1 cellular context compared by ENCODE assay signal in the genomic region with DNA sequence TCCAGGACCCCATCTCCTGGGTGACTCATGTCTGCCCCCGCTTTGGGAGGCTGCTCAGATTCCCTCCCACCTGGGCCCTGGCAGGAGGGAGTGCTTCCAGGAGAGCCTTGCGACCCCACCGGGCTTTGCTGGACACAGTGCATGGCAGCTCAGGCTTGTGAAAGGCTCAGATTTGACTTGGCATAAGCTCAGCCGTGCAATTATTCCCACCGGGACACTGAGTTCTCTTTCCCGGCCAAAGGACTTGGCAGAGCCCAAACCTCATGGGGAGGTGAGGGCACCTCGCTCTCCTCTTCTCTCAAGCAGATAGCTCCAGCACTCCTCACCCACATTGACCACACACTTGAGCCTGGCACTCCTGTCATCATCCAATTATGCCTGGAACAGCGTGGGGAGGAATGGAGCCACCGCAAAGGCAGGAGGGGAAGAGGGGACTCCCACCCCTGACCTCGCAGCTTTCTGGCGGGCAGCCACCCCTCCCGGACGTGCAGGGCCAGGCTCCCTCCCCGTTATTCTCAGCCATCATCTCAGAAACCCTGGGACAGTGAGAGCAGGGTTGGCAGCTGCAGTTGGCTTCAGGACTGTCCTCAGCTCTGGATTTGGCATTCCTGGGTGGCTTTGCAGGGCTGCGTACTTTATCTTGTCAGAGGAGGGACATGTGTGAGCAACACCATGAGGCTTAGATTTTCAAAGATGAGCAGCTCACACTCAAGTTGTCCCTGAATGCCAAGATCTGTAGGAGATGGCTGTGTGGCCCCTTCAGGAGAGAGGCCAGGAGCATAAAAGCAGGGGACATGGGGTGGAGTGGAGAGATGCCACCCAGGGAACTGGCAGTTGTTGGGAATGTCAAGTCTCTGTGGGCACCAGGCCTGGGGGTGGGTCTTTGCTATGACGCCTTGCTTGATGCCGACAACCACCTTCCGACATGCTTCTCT.
TF ChIP-seq lines count a peak whose summit lies in the region.

No MANE protein-coding gene starts in this region.

TF ChIP-seq in GM23338, 12 proteins besides CTCF, POLR2A, EP300 and RAD21 (continued from another document):
- TF ChIP-seq CREB1 (CRISPR knock-in tag; IDR thresholded peaks at IDR 0.05; ENCODE audit: low read depth) (no peak), JUNB (IDR thresholded peaks at IDR 0.05; ENCODE audit: unreplicated experiment) (no peak)
